In the genomic region with DNA sequence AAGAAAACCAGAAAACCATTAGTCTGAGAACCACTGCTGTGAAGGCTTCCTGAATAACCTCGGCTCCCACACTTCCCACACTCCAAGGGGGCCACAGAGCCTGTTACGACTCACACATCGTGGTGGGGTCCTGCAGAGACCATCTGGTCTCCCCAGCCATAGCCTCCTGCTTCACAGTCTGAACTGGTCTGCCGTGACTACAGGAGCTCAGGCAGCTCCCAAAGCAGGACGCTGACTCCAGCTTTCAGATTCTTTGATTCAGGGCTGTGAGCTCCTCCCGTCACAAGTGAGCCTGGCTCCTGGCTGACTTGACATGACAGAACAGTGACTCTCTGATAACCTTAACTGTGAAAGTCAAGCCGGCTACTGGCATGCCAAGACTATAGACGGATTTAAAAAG, we compare ENCODE assay signal across 1 cellular context.
TF ChIP-seq lines count a peak whose summit lies in the region.

No MANE protein-coding gene starts in this region.

TF ChIP-seq in IMR-90, 13 proteins besides CTCF, POLR2A, EP300 and RAD21 (continued from another document):
- TF ChIP-seq CEBPB (IDR thresholded peaks at IDR 0.05; ENCODE audit: low read depth, low read length) (no peak), CHD1 (IDR thresholded peaks at IDR 0.05; ENCODE audit: low read depth, low read length) (no peak), NFE2L2 (IDR thresholded peaks at IDR 0.05; ENCODE audit: low read depth, low read length) (no peak), RFX5 (IDR thresholded peaks at IDR 0.05; ENCODE audit: low read depth, low read length) (no peak), FOS (IDR thresholded peaks at IDR 0.05; ENCODE audit: low read depth, low read length) (no peak), RCOR1 (IDR thresholded peaks at IDR 0.05; ENCODE audit: insufficient replicate concordance, low read length) (no peak), SMC3 (IDR thresholded peaks at IDR 0.05; ENCODE audit: low read depth, low read length) (no peak)
- TF ChIP-seq, protein P1, sequence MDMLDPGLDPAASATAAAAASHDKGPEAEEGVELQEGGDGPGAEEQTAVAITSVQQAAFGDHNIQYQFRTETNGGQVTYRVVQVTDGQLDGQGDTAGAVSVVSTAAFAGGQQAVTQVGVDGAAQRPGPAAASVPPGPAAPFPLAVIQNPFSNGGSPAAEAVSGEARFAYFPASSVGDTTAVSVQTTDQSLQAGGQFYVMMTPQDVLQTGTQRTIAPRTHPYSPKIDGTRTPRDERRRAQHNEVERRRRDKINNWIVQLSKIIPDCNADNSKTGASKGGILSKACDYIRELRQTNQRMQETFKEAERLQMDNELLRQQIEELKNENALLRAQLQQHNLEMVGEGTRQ (IDR thresholded peaks at IDR 0.05; ENCODE audit: low read depth, low read length), result no peak
